Comparison of ENCODE assay signal across 8 cellular contexts in genomic region chr4:44425614-44426208, GRCh38. TPM values are rescaled to one million over a fixed set of nuclear protein-coding genes. Genes with fewer than 3 reads are reported as not detected.
A peak's percentile ranks its signal among the peaks of the same experiment; 100 is the strongest.
DNase-seq lines count a peak whose midpoint lies in the region; ATAC-seq, FAIRE-seq and TF ChIP-seq lines count a peak whose summit lies in the region.
"Had no signal": no experiment of that assay in that cellular context is flagged by ENCODE, and none has a peak within 500 bp of the region (broad histone marks: within the 10 kb centered on the region; RNA-seq: fewer than 3 reads in every experiment).

No MANE protein-coding gene starts in this region.

- H3K4ac ChIP-seq in H9 (ENCODE audit: low read depth, low read length), result no peak overlapping the region

- H2BK12ac ChIP-seq in H9 (ENCODE audit: insufficient read length, low read depth, low read length), result no peak overlapping the region

- no peak overlapping the region; a peak in 1 of 7 replicates for H3K27ac Mint-ChIP-seq in H9

- H3K9me3 Mint-ChIP-seq in H9, result no peaks in the 10 kb centered on the region

- H3K4me3 ChIP-seq in endothelial cell of umbilical vein (replicated peaks in 1 of 3; ENCODE audit: insufficient read depth in 1 of 3, low read depth in 1 of 3, low read length in 3 of 3), result no peak overlapping the region

- CTCF ChIA-PET in endothelial cell of umbilical vein (lab: Charles Lee), result interaction anchor here (0.6 to 1.6 kb wide), 22 partner anchors 8 to 1857 kb away, joined by 3 to 60 read pairs (median 4); partner anchors contain the start of gene KCTD8

- H2BK120ac ChIP-seq in H9 (ENCODE audit: low read depth, low read length, poor library complexity, severe bottlenecking), result no peak overlapping the region

- H3K27me3 ChIP-seq in H9 (ENCODE audit: insufficient read depth, low read length), result no peaks in the 10 kb centered on the region
- no peaks in the 10 kb centered on the region for H3K27me3 ChIP-seq in endothelial cell of umbilical vein (ENCODE audit: control insufficient read depth in 2 of 2, insufficient read depth in 2 of 2, low read length in 2 of 2)

- H3K27ac ChIP-seq in H9 (ENCODE audit: insufficient read length, low read depth, low read length), result no peak overlapping the region
- H3K27ac ChIP-seq in endothelial cell of umbilical vein (ENCODE audit: insufficient read depth, low read depth, low read length), result no peak overlapping the region

- no peak overlapping the region for H2BK15ac ChIP-seq in H9 (ENCODE audit: low read depth, low read length)

- H3K4me3 Mint-ChIP-seq in H9, result no peak overlapping the region

- FAIRE-seq in endothelial cell of umbilical vein (lab: Jason Lieb, UNC) (no peak), RCC 7860 (lab: Jason Lieb, UNC) (no peak)

- no peak overlapping the region for H4K91ac ChIP-seq in H9 (ENCODE audit: insufficient read length, low read depth, low read length)

- no peak overlapping the region for H3K18ac ChIP-seq in H9 (ENCODE audit: insufficient read length, low read depth, low read length)

- H2AFZ ChIP-seq in H9 (ENCODE audit: low read length), result no peak overlapping the region
- no peak overlapping the region for H2AFZ ChIP-seq in endothelial cell of umbilical vein (ENCODE audit: low read depth, low read length)

- ATAC-seq in GM21423 (IDR thresholded peaks at IDR 0.05; ENCODE audit: unreplicated experiment) (no peak), GM19324 (IDR thresholded peaks at IDR 0.05; ENCODE audit: low FRiP score, unreplicated experiment) (no peak)

- no peak overlapping the region for H3K9ac ChIP-seq in H9 (ENCODE audit: extremely low read depth, insufficient read length, low read length)
- no peak overlapping the region for H3K9ac ChIP-seq in endothelial cell of umbilical vein (replicated peaks; ENCODE audit: extremely low read depth, insufficient read depth, low read length)

- no peaks in the 10 kb centered on the region for H3K4me1 ChIP-seq in H9 (ENCODE audit: insufficient read depth, low read length)
- H3K4me1 ChIP-seq in endothelial cell of umbilical vein (ENCODE audit: control insufficient read depth, extremely low read depth, insufficient read depth, low read length), result no peaks in the 10 kb centered on the region

- H2AK5ac ChIP-seq in H9 (ENCODE audit: insufficient read length, low read length), result no peak overlapping the region

- BruUV-seq in endothelial cell of umbilical vein (replicated peaks; lab: Mats Ljungman, UMichigan), result no TSS peak

- H3K36me3 Mint-ChIP-seq in H9 (ENCODE audit: insufficient read depth in 1 of 3, low read depth in 3 of 3), result no peaks in the 10 kb centered on the region; a peak in 1 of 7 replicates

- TF ChIP-seq POLR2A in endothelial cell of umbilical vein (IDR thresholded peaks at IDR 0.05; ENCODE audit: low read depth, low read length), result no peak

- intact Hi-C loops in endothelial cell of umbilical vein (cut with micrococcal nuclease), result loop anchor here (1.0 to 5.0 kb wide), 3 partner anchors 646 to 1428 kb away; no protein-coding TSS in a partner anchor

- no peaks in the 10 kb centered on the region for H3K36me3 ChIP-seq in endothelial cell of umbilical vein (ENCODE audit: control insufficient read depth in 2 of 2, extremely low read depth in 1 of 2, insufficient read depth in 2 of 2, low read length in 2 of 2)

- POLR2A ChIA-PET in endothelial cell of umbilical vein (lab: Charles Lee), result no interaction called here

- H4K8ac ChIP-seq in H9 (replicated peaks; ENCODE audit: insufficient read length, low read depth, low read length), result no peak overlapping the region

- H2BK5ac ChIP-seq in H9 (ENCODE audit: insufficient read length, low read length), result no peak overlapping the region

- H3K4me2 ChIP-seq in H9 (ENCODE audit: insufficient read depth, insufficient read length, low read length), result no peak overlapping the region
- no peak overlapping the region for H3K4me2 ChIP-seq in endothelial cell of umbilical vein (ENCODE audit: insufficient read depth, low read length)

- WGBS in H9 (ENCODE audit: extremely low coverage, insufficient read length, low lambda C conversion rate), result no CpG with 5 or more reads among the region's 2 CpGs

- H3T11ph ChIP-seq in H9 (ENCODE audit: low read length), result no peak overlapping the region

- no peak overlapping the region for H3K14ac ChIP-seq in H9 (ENCODE audit: insufficient read depth, low read length)

- H4K20me1 ChIP-seq in H9 (ENCODE audit: control insufficient read depth, insufficient read depth, insufficient read length) (no peaks in the 10 kb centered on the region), endothelial cell of umbilical vein (replicated peaks; ENCODE audit: control insufficient read depth, extremely low read depth, insufficient read depth, low read length) (no peaks in the 10 kb centered on the region)

- H3K79me2 ChIP-seq in H9 (ENCODE audit: insufficient read depth, low read length) (no peaks in the 10 kb centered on the region), endothelial cell of umbilical vein (ENCODE audit: control insufficient read depth, insufficient read depth, low read length) (no peaks in the 10 kb centered on the region)

- TF ChIP-seq CTCF in H9 (conservative IDR thresholded peaks at IDR 0.05) (peak; percentile 89), endothelial cell of umbilical vein (IDR thresholded peaks at IDR 0.05; ENCODE audit: extremely low read depth in 1 of 2, insufficient read depth in 1 of 2, low read depth in 1 of 2, low read length in 2 of 2) (peak; percentile 47 to 54)

- H3K56ac ChIP-seq in H9 (ENCODE audit: insufficient read length, low read depth, low read length), result no peak overlapping the region

- no peak overlapping the region for H4K5ac ChIP-seq in H9 (ENCODE audit: insufficient read length, low read depth, low read length)

- no peaks in the 10 kb centered on the region for H3K23me2 ChIP-seq in H9 (ENCODE audit: insufficient read length, low read depth, low read length, poor library complexity, severe bottlenecking)

- DNase-seq in H9 (peak; percentile 62), NCI-H82 treated with DMSO at 0.1 percent for 48 hours (lab: John Stamatoyannopoulos, UW; ENCODE audit: unreplicated experiment) (peak; percentile 40), endothelial cell of umbilical vein (ENCODE audit: low read depth, low spot score) (peak; percentile 35), putamen (ENCODE audit: low spot score) (peak; percentile 43), RCC 7860 (ENCODE audit: low spot score) (no peak)

- no peaks in the 10 kb centered on the region for H3K9me1 ChIP-seq in endothelial cell of umbilical vein (replicated peaks; ENCODE audit: control insufficient read depth, extremely low read depth, insufficient read depth, low read length)

- H2BK20ac ChIP-seq in H9 (ENCODE audit: low read depth, low read length, poor library complexity, severe bottlenecking), result no peak overlapping the region

- no peaks in the 10 kb centered on the region for H3K79me1 ChIP-seq in H9 (ENCODE audit: insufficient read depth, low read depth, low read length, poor library complexity, severe bottlenecking)

- dilution Hi-C loops in endothelial cell of umbilical vein (cut with MboI; ENCODE audit: extremely low pct_ligation_motif_present, low sequenced_read_pairs), result no loop called here

- H3K9me3 ChIP-seq in H9 (ENCODE audit: control insufficient read depth, low read depth, low read length) (no peaks in the 10 kb centered on the region), endothelial cell of umbilical vein (replicated peaks; ENCODE audit: control insufficient read depth, insufficient read depth, low read length) (no peaks in the 10 kb centered on the region)

- H3K23ac ChIP-seq in H9 (ENCODE audit: insufficient read length, low read depth, low read length), result no peak overlapping the region

- H3K4me1 Mint-ChIP-seq in H9, result peaks cover 4 to 11% of the 10 kb centered on the region in 2 experiments

- no peaks in the 10 kb centered on the region for H3K27me3 Mint-ChIP-seq in H9 (ENCODE audit: low read depth)

TF ChIP-seq in endothelial cell of umbilical vein, 7 proteins besides CTCF, POLR2A, EP300 and RAD21:
- TF ChIP-seq JUN (IDR thresholded peaks at IDR 0.05; ENCODE audit: borderline replicate concordance, insufficient read depth, insufficient read length, low read depth) (no peak), MYC (IDR thresholded peaks at IDR 0.05; ENCODE audit: low read depth, low read length) (no peak), POLR2AphosphoS5 (IDR thresholded peaks at IDR 0.05; ENCODE audit: insufficient read depth, low read depth, low read length) (no peak), GATA2 (IDR thresholded peaks at IDR 0.05; ENCODE audit: insufficient read depth, insufficient read length, low read depth, low read length) (no peak), FOS (IDR thresholded peaks at IDR 0.05; ENCODE audit: borderline replicate concordance, insufficient read depth, low read length) (no peak), EZH2 (IDR thresholded peaks at IDR 0.05; ENCODE audit: borderline replicate concordance, low read depth, low read length, severe bottlenecking) (no peak)
- TF ChIP-seq, protein P1, sequence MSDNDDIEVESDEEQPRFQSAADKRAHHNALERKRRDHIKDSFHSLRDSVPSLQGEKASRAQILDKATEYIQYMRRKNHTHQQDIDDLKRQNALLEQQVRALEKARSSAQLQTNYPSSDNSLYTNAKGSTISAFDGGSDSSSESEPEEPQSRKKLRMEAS (IDR thresholded peaks at IDR 0.05; ENCODE audit: insufficient read depth, insufficient read length), result no peak
TF ChIP-seq in endothelial cell of umbilical vein: peak in this region for 0.

RNA-seq across cellular contexts. Expression of gene KCTD8, which starts 22.9 kb away (rescaled TPM):
- total RNA-seq in H9 (2021) (0.94 and 1.1 TPM in 2 replicates), endothelial cell of umbilical vein (0.80 and 0.88 TPM in 2 replicates)
- 0.36 and 0.60 TPM in 2 replicates for polyA plus RNA-seq in endothelial cell of umbilical vein
- 0.34 and 0.37 TPM in 2 replicates for polyA plus RNA-seq in endothelial cell of umbilical vein (2011; cell fraction: cytosol; rRNA removed)
- polyA plus RNA-seq in endothelial cell of umbilical vein (2011; cell fraction: nucleus; rRNA removed), result 0.49 and 1.6 TPM in 2 replicates
- not detected in 2 replicates for polyA plus RNA-seq in endothelial cell of umbilical vein (2012)
- 0.51 and 0.75 TPM in 2 replicates for polyA minus RNA-seq in endothelial cell of umbilical vein
- polyA minus RNA-seq in endothelial cell of umbilical vein (2011; cell fraction: cytosol; rRNA and poly(A)+ RNA removed), result not detected
- 1.7 and 6.9 TPM in 2 replicates for polyA minus RNA-seq in endothelial cell of umbilical vein (2011; cell fraction: nucleus; rRNA and poly(A)+ RNA removed)
- total RNA-seq: renal cortical epithelial cell had no signal
